Comparison of ENCODE assay signal across 26 cellular contexts in genomic region chr5:7705736-7706135, GRCh38.
"Had no signal": no experiment of that assay in that cellular context is flagged by ENCODE, and none has a peak within 500 bp of the region (broad histone marks: within the 10 kb centered on the region; RNA-seq: fewer than 3 reads in every experiment).

No MANE protein-coding gene starts in this region.

- DNase-seq: hippocampal formation; left colon; left lung; lower lobe of right lung; mammary epithelial cell; mesenchymal stem cell; naive thymus-derived CD8-positive, alpha-beta T cell; right lobe of liver; stimulated activated CD4-positive, alpha-beta T cell treated with anti-CD3 and anti-CD28 coated beads, Interleukin-1b, Interleukin-23, amount 100 ng/mL, for 48 hours; stimulated activated CD4-positive, alpha-beta T cell treated with anti-CD3 and anti-CD28 coated beads, Interleukin-2, amount 100 ng/mL, for 48 hours; stimulated activated CD4-positive, alpha-beta T cell treated with anti-CD3 and anti-CD28 coated beads, Interleukin-4, amount 100 ng/mL, for 4 hours; stimulated activated CD8-positive, alpha-beta memory T cell treated with anti-CD3 and anti-CD28 coated beads, Interleukin-4, amount 100 ng/mL, for 48 hours; stimulated activated naive CD8-positive, alpha-beta T cell treated with anti-CD3 and anti-CD28 coated beads, Interleukin-15, Interleukin-2, amounts not matched to agents 100 U/mL and 50 U/mL, for 24 hours; stomach; testis; thyroid gland; transverse colon; upper lobe of left lung had no signal

- H3K27ac ChIP-seq: left lung, lower lobe of right lung, right atrium auricular region, right lobe of liver, stomach, testis, thyroid gland, transverse colon, upper lobe of left lung, vagina had no signal

- H3K4me2 ChIP-seq: smooth muscle cell had no signal

- H3K27ac Mint-ChIP-seq: nephron; progenitor cell of endocrine pancreas; stimulated activated memory B cell treated with anti-CD40 and anti-IgM and Interleukin-4, amounts not matched to agents 10 μg/mL and 1 μg/mL and 100 μg/mL, for 72 hours had no signal

- H3K36me3 Mint-ChIP-seq: stimulated activated memory B cell treated with anti-CD40 and anti-IgM and Interleukin-4, amounts not matched to agents 10 μg/mL and 1 μg/mL and 100 μg/mL, for 72 hours had no signal

- H3K4me1 ChIP-seq: left lung, lower lobe of right lung, right atrium auricular region, right lobe of liver, stomach, testis, thyroid gland, transverse colon, upper lobe of left lung, vagina had no signal

- H3K4me3 ChIP-seq: left lung, lower lobe of right lung, ovary, right atrium auricular region, right lobe of liver, smooth muscle cell, stomach, testis, thyroid gland, transverse colon, upper lobe of left lung, vagina had no signal

- H3K9me3 ChIP-seq: left lung, lower lobe of right lung, ovary, right lobe of liver, stomach, testis, thyroid gland, transverse colon, upper lobe of left lung, vagina had no signal

- H3K4me1 Mint-ChIP-seq: naive thymus-derived CD8-positive, alpha-beta T cell; nephron; stimulated activated memory B cell treated with anti-CD40 and anti-IgM and Interleukin-4, amounts not matched to agents 10 μg/mL and 1 μg/mL and 100 μg/mL, for 72 hours had no signal

- H3K27me3 Mint-ChIP-seq: progenitor cell of endocrine pancreas; stimulated activated memory B cell treated with anti-CD40 and anti-IgM and Interleukin-4, amounts not matched to agents 10 μg/mL and 1 μg/mL and 100 μg/mL, for 72 hours had no signal

- H3K4me3 Mint-ChIP-seq: naive thymus-derived CD8-positive, alpha-beta T cell; nephron; stimulated activated memory B cell treated with anti-CD40 and anti-IgM and Interleukin-4, amounts not matched to agents 10 μg/mL and 1 μg/mL and 100 μg/mL, for 72 hours had no signal

- FAIRE-seq: keratinocyte had no signal

- H3K27me3 ChIP-seq: left lung, ovary, right atrium auricular region, right lobe of liver, stomach, testis, thyroid gland, transverse colon, upper lobe of left lung, vagina had no signal

- H3K9me3 Mint-ChIP-seq: stimulated activated memory B cell treated with anti-CD40 and anti-IgM and Interleukin-4, amounts not matched to agents 10 μg/mL and 1 μg/mL and 100 μg/mL, for 72 hours had no signal

- H3K36me3 ChIP-seq: left lung, lower lobe of right lung, ovary, right atrium auricular region, right lobe of liver, thyroid gland, transverse colon, upper lobe of left lung, vagina had no signal

- ATAC-seq: left colon; left lung; lower lobe of right lung; naive thymus-derived CD8-positive, alpha-beta T cell; right lobe of liver; stimulated activated memory B cell treated with anti-CD40 and anti-IgM and Interleukin-4, amounts not matched to agents 10 μg/mL and 1 μg/mL and 100 μg/mL, for 72 hours; stimulated activated naive CD8-positive, alpha-beta T cell treated with anti-CD3 and anti-CD28 coated beads, Interleukin-15, Interleukin-2, amounts not matched to agents 100 U/mL and 50 U/mL, for 24 hours had no signal
